ENCODE assay signal across 12 cellular contexts in genomic region chr19:35750167-35750566, GRCh38. TPM values are rescaled to one million over a fixed set of nuclear protein-coding genes. Genes with fewer than 3 reads are reported as not detected.
A peak's percentile ranks its signal among the peaks of the same experiment; 100 is the strongest.
DNase-seq lines count a peak whose midpoint lies in the region; ATAC-seq and TF ChIP-seq lines count a peak whose summit lies in the region.
"Had no signal": no experiment of that assay in that cellular context is flagged by ENCODE, and none has a peak within 500 bp of the region (broad histone marks: within the 10 kb centered on the region; RNA-seq: fewer than 3 reads in every experiment).

No MANE protein-coding gene starts in this region.

- H3K36me3 Mint-ChIP-seq in T-cell (peaks cover 16% of the 10 kb centered on the region), memory B cell (peaks cover 19% of the 10 kb centered on the region)

- H3K27ac Mint-ChIP-seq in stimulated activated naive CD8-positive, alpha-beta T cell treated with anti-CD3 and anti-CD28 coated beads, Interleukin-15, amount 100 ng/mL, for 72 hours, result no peak overlapping the region
- H3K27ac Mint-ChIP-seq in T-cell (no peak overlapping the region), memory B cell (no peak overlapping the region)

- H3K4me3 ChIP-seq in lower lobe of right lung, result no peak overlapping the region
- H3K4me3 ChIP-seq: gastroesophageal sphincter, right lobe of liver had no signal

- intact Hi-C loops in lower lobe of right lung (cut with DNase I), result no loop called here

- H3K4me1 Mint-ChIP-seq in stimulated activated naive CD8-positive, alpha-beta T cell treated with anti-CD3 and anti-CD28 coated beads, Interleukin-15, amount 100 ng/mL, for 72 hours, result peaks cover 53% of the 10 kb centered on the region
- H3K4me1 Mint-ChIP-seq in T-cell, result peaks cover 31 to 47% (median 38%) of the 10 kb centered on the region in 3 donors
- H3K4me1 Mint-ChIP-seq in memory B cell, result peaks cover 26% of the 10 kb centered on the region

- no peak for DNase-seq in stimulated activated naive CD8-positive, alpha-beta T cell treated with anti-CD3 and anti-CD28 coated beads, Interleukin-15, amount 100 ng/mL, for 72 hours
- DNase-seq in stimulated activated naive CD8-positive, alpha-beta T cell treated with anti-CD3 and anti-CD28 coated beads, Interleukin-15, Interleukin-2, amounts not matched to agents 100 U/mL and 50 U/mL, for 24 hours, result no peak
- no peak for DNase-seq in T-cell
- no peak for DNase-seq in memory B cell (ENCODE audit: low spot score in 2 of 2)
- DNase-seq in SK-N-DZ (ENCODE audit: low spot score), result no peak
- DNase-seq in germinal center (ENCODE audit: low spot score), result no peak
- DNase-seq in lower lobe of right lung, result no peak
- no peak for DNase-seq in ACHN
- DNase-seq: kidney, NCI-H1417, right lobe of liver had no signal

- no peaks in the 10 kb centered on the region for H3K27me3 Mint-ChIP-seq in stimulated activated naive CD8-positive, alpha-beta T cell treated with anti-CD3 and anti-CD28 coated beads, Interleukin-15, amount 100 ng/mL, for 72 hours
- H3K27me3 Mint-ChIP-seq in T-cell (peaks cover 2 to 5% of the 10 kb centered on the region in 2 donors), memory B cell (peaks cover 7% of the 10 kb centered on the region)

- H3K27ac ChIP-seq in lower lobe of right lung, result no peak overlapping the region
- H3K27ac ChIP-seq: right lobe of liver had no signal

- no peak for TF ChIP-seq CTCF in lower lobe of right lung (IDR thresholded peaks at IDR 0.05)

- no peaks in the 10 kb centered on the region for H3K27me3 ChIP-seq in lower lobe of right lung (ENCODE audit: low read depth)
- H3K27me3 ChIP-seq: gastroesophageal sphincter, right lobe of liver had no signal

- CTCF ChIA-PET in T-cell (lab: Charles Lee), result no interaction called here

- no peaks in the 10 kb centered on the region for H3K9me3 Mint-ChIP-seq in stimulated activated naive CD8-positive, alpha-beta T cell treated with anti-CD3 and anti-CD28 coated beads, Interleukin-15, amount 100 ng/mL, for 72 hours
- no peaks in the 10 kb centered on the region for H3K9me3 Mint-ChIP-seq in T-cell
- no peaks in the 10 kb centered on the region for H3K9me3 Mint-ChIP-seq in memory B cell

- ATAC-seq in stimulated activated naive CD8-positive, alpha-beta T cell treated with anti-CD3 and anti-CD28 coated beads, Interleukin-15, amount 100 ng/mL, for 72 hours, result no peak
- no peak for ATAC-seq in stimulated activated naive CD8-positive, alpha-beta T cell treated with anti-CD3 and anti-CD28 coated beads, Interleukin-15, Interleukin-2, amounts not matched to agents 100 U/mL and 50 U/mL, for 24 hours
- ATAC-seq in T-cell (replicated peaks in 1 of 4) (no peak), memory B cell (ENCODE audit: low read depth) (no peak), lower lobe of right lung (no peak)
- ATAC-seq: gastroesophageal sphincter, right lobe of liver had no signal

- H3K4me1 ChIP-seq in lower lobe of right lung, result peaks cover 26% of the 10 kb centered on the region

- H3K36me3 ChIP-seq in lower lobe of right lung, result peaks cover 36% of the 10 kb centered on the region

- H3K4me3 Mint-ChIP-seq in stimulated activated naive CD8-positive, alpha-beta T cell treated with anti-CD3 and anti-CD28 coated beads, Interleukin-15, amount 100 ng/mL, for 72 hours, result peak overlapping the region; percentile 39 to 86
- H3K4me3 Mint-ChIP-seq in T-cell (peak overlapping the region; percentile 25 to 95 (median 54)), memory B cell (peak overlapping the region; percentile 51)

- in situ Hi-C loops in ACHN (cut with HindIII; ENCODE audit: low pct_ligation_motif_present, low pct_unique_long_range_greater_than_20kb, low sequenced_read_pairs), result no loop called here

- POLR2A ChIA-PET in T-cell (lab: Charles Lee), result interaction anchor here in 1 of 2 donors (0.5 kb wide), 1 partner anchor 108 kb away, joined by 7 read pairs; no protein-coding TSS in a partner anchor

- no peaks in the 10 kb centered on the region for H3K9me3 ChIP-seq in lower lobe of right lung
- H3K9me3 ChIP-seq: gastroesophageal sphincter, right lobe of liver had no signal

RNA-seq across cellular contexts. Expression of gene LIN37, which starts 1.8 kb away (rescaled TPM):
- total RNA-seq in T-cell, result 10 to 100 TPM; 11.8 to 23.6 (median 22.8) TPM
- polyA plus RNA-seq in SK-N-DZ (2014; cell fraction: cytosol; rRNA removed), result 8.2 and 11.0 TPM in 2 replicates
- polyA plus RNA-seq in SK-N-DZ (2014; cell fraction: nucleus; rRNA removed), result 40.1 and 53.4 TPM in 2 replicates
- 7.2 TPM for total RNA-seq in lower lobe of right lung

RNA-seq across cellular contexts. Expression of gene PSENEN, which starts 4.7 kb away (rescaled TPM):
- total RNA-seq in T-cell (10 to 100 TPM; 21.2 to 33.5 (median 24.5) TPM), lower lobe of right lung (60.0 TPM)
- 28.7 and 40.4 TPM in 2 replicates for polyA plus RNA-seq in SK-N-DZ (2014; cell fraction: cytosol; rRNA removed)
- polyA plus RNA-seq in SK-N-DZ (2014; cell fraction: nucleus; rRNA removed), result 22.9 and 29.9 TPM in 2 replicates

RNA-seq across cellular contexts. Expression of gene U2AF1L4, which starts 4.9 kb away (rescaled TPM):
- 10 to 100 TPM; 40.2 to 74.1 (median 49.3) TPM for total RNA-seq in T-cell
- polyA plus RNA-seq in SK-N-DZ (2014; cell fraction: cytosol; rRNA removed), result 8.7 and 9.0 TPM in 2 replicates
- polyA plus RNA-seq in SK-N-DZ (2014; cell fraction: nucleus; rRNA removed), result 28.2 and 29.5 TPM in 2 replicates
- total RNA-seq in lower lobe of right lung, result 20.3 TPM

RNA-seq across cellular contexts. Expression of gene HSPB6, which starts 6.7 kb away (rescaled TPM):
- total RNA-seq in T-cell (under 1 TPM in 3 of 5 donors, not detected in 2; 0.44 to 0.69 (median 0.51) TPM), lower lobe of right lung (29.4 TPM)
- polyA plus RNA-seq in SK-N-DZ (2014; cell fraction: cytosol; rRNA removed), result not detected in 2 replicates
- 0.41 TPM in 1 of 2 replicates, not detected in the other for polyA plus RNA-seq in SK-N-DZ (2014; cell fraction: nucleus; rRNA removed)

RNA-seq across cellular contexts. Expression of gene PROSER3, which starts 7.8 kb away (rescaled TPM):
- total RNA-seq in T-cell (10 to 100 TPM; 31.3 to 52.1 (median 47.8) TPM), lower lobe of right lung (20.8 TPM)
- polyA plus RNA-seq in SK-N-DZ (2014; cell fraction: cytosol; rRNA removed), result 1.2 and 3.7 TPM in 2 replicates
- polyA plus RNA-seq in SK-N-DZ (2014; cell fraction: nucleus; rRNA removed), result 4.4 and 11.4 TPM in 2 replicates
